Comparison of ENCODE assay signal across 8 cellular contexts in the genomic region with DNA sequence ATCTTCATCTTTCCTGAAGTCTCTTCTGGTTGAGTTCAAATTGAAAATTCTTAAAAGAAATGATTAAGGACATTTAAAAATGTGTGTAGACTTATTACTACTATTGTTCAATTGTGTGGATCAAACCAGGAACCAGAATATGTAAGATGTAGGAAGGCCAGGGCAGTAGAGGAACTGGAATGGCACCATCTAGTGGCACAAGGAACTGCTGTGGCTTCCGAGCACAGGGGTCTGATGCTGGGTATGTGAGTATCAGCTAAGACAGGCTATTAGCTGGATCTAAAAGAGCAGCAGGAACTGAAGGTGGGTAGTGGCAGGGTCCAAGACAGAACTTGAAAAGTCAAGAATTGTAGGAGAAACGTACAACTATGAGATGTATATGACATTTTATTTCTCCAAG.
A peak's percentile ranks its signal among the peaks of the same experiment; 100 is the strongest.
DNase-seq lines count a peak whose midpoint lies in the region; ATAC-seq and TF ChIP-seq lines count a peak whose summit lies in the region.

No MANE protein-coding gene starts in this region.

- H3K27me3 ChIP-seq in OCI-LY3 (ENCODE audit: low read depth, low read length) (no peaks in the 10 kb centered on the region), psoas muscle (ENCODE audit: insufficient read depth in 3 of 3, low read length in 2 of 3) (no peaks in the 10 kb centered on the region)

- H3K9me3 Mint-ChIP-seq in activated naive CD8-positive, alpha-beta T cell treated with anti-CD3 and anti-CD28 coated beads, Interleukin-2, amount 10 ng/mL, durations not matched to agents 7 days and 5 days: no peaks in the 10 kb centered on the region
- no peaks in the 10 kb centered on the region for H3K9me3 Mint-ChIP-seq in activated naive CD8-positive, alpha-beta T cell treated with anti-CD3 and anti-CD28 coated beads for 36 hours
- no peaks in the 10 kb centered on the region for H3K9me3 Mint-ChIP-seq in T-helper 2 cell treated with Interferon-gamma antibody and Interleukin-4, amounts not matched to agents 5 μg/mL and 100 μg/mL, for 36 hours

- no peaks in the 10 kb centered on the region for H4K20me1 ChIP-seq in OCI-LY3 (ENCODE audit: insufficient read depth, low read length)

- H3K36me3 Mint-ChIP-seq in activated naive CD8-positive, alpha-beta T cell treated with anti-CD3 and anti-CD28 coated beads, Interleukin-2, amount 10 ng/mL, durations not matched to agents 7 days and 5 days: no peaks in the 10 kb centered on the region
- H3K36me3 Mint-ChIP-seq in activated naive CD8-positive, alpha-beta T cell treated with anti-CD3 and anti-CD28 coated beads for 36 hours: no peaks in the 10 kb centered on the region
- H3K36me3 Mint-ChIP-seq in T-helper 2 cell treated with Interferon-gamma antibody and Interleukin-4, amounts not matched to agents 5 μg/mL and 100 μg/mL, for 36 hours (ENCODE audit: low read depth): no peaks in the 10 kb centered on the region

- peak; percentile 45 for ATAC-seq in activated naive CD8-positive, alpha-beta T cell treated with anti-CD3 and anti-CD28 coated beads, Interleukin-2, amount 10 ng/mL, durations not matched to agents 7 days and 5 days (ENCODE audit: low read depth)
- ATAC-seq in HG03060 (IDR thresholded peaks at IDR 0.05; ENCODE audit: low read depth, unreplicated experiment) (peak; percentile 59), psoas muscle (no peak)

- peaks cover 10% of the 10 kb centered on the region for H3K27me3 Mint-ChIP-seq in activated naive CD8-positive, alpha-beta T cell treated with anti-CD3 and anti-CD28 coated beads, Interleukin-2, amount 10 ng/mL, durations not matched to agents 7 days and 5 days
- peaks cover 4% of the 10 kb centered on the region for H3K27me3 Mint-ChIP-seq in activated naive CD8-positive, alpha-beta T cell treated with anti-CD3 and anti-CD28 coated beads for 36 hours
- no peaks in the 10 kb centered on the region for H3K27me3 Mint-ChIP-seq in T-helper 2 cell treated with Interferon-gamma antibody and Interleukin-4, amounts not matched to agents 5 μg/mL and 100 μg/mL, for 36 hours (ENCODE audit: low read depth)

- H3K36me3 ChIP-seq in OCI-LY3 (replicated peaks; ENCODE audit: low read depth, low read length) (no peaks in the 10 kb centered on the region), psoas muscle (ENCODE audit: insufficient read depth in 1 of 2, low read depth in 1 of 2) (no peaks in the 10 kb centered on the region)

- H3K27ac ChIP-seq in OCI-LY3 (ENCODE audit: low read length): no peak overlapping the region
- H3K27ac ChIP-seq in psoas muscle: no peak overlapping the region

- POLR2A ChIA-PET in activated naive CD8-positive, alpha-beta T cell treated with anti-CD3 and anti-CD28 coated beads, Interleukin-2, amount 10 ng/mL, durations not matched to agents 7 days and 5 days (lab: Charles Lee): no interaction called here

- no peak overlapping the region for H3K9ac ChIP-seq in OCI-LY3 (ENCODE audit: low read length)

- no peak for DNase-seq in activated naive CD8-positive, alpha-beta T cell treated with anti-CD3 and anti-CD28 coated beads, Interleukin-2, amount 10 ng/mL, durations not matched to agents 7 days and 5 days
- DNase-seq in activated naive CD8-positive, alpha-beta T cell treated with anti-CD3 and anti-CD28 coated beads for 36 hours: no peak
- DNase-seq in globus pallidus (ENCODE audit: low spot score): peak; percentile 58
- no peak for DNase-seq in activated T-cell treated with anti-CD3 and anti-CD28 coated beads, Interleukin-2, amount 50 U/mL, for 48 hours
- no peak for DNase-seq in T-helper 2 cell treated with Interferon-gamma antibody and Interleukin-4, amounts not matched to agents 5 μg/mL and 100 μg/mL, for 36 hours (ENCODE audit: low spot score)
- no peak for DNase-seq in psoas muscle

- peaks cover 5% of the 10 kb centered on the region; the same call in 1 of the 2 replicates for H3K4me1 ChIP-seq in OCI-LY3 (ENCODE audit: low read length)
- H3K4me1 ChIP-seq in psoas muscle: no peaks in the 10 kb centered on the region

- no peak overlapping the region for H3K4me3 ChIP-seq in OCI-LY3 (ENCODE audit: low read length)
- H3K4me3 ChIP-seq in psoas muscle: no peak overlapping the region

- no peak overlapping the region for H3K4me3 Mint-ChIP-seq in activated naive CD8-positive, alpha-beta T cell treated with anti-CD3 and anti-CD28 coated beads, Interleukin-2, amount 10 ng/mL, durations not matched to agents 7 days and 5 days
- no peak overlapping the region for H3K4me3 Mint-ChIP-seq in activated naive CD8-positive, alpha-beta T cell treated with anti-CD3 and anti-CD28 coated beads for 36 hours
- no peak overlapping the region for H3K4me3 Mint-ChIP-seq in T-helper 2 cell treated with Interferon-gamma antibody and Interleukin-4, amounts not matched to agents 5 μg/mL and 100 μg/mL, for 36 hours

- peak overlapping the region; percentile 28 for H2AFZ ChIP-seq in OCI-LY3 (ENCODE audit: low read depth, low read length)

- TF ChIP-seq CTCF in OCI-LY3 (IDR thresholded peaks at IDR 0.05; ENCODE audit: low read depth, low read length) (peak; percentile 87), psoas muscle (IDR thresholded peaks at IDR 0.05) (no peak)

- no peak overlapping the region for H3K4me2 ChIP-seq in OCI-LY3 (ENCODE audit: low read length)

- H3K9me3 ChIP-seq in OCI-LY3 (ENCODE audit: insufficient read depth, low read length): no peaks in the 10 kb centered on the region
- no peaks in the 10 kb centered on the region for H3K9me3 ChIP-seq in psoas muscle

- WGBS in psoas muscle, 3 donors: 65 to 84% (median 71%) methylated on average over 2 of the region's 2 CpGs

- H3K79me2 ChIP-seq in OCI-LY3 (ENCODE audit: low read length): no peaks in the 10 kb centered on the region

- intact Hi-C loops in psoas muscle (cut with DNase I): no loop called here

- H3K4me1 Mint-ChIP-seq in activated naive CD8-positive, alpha-beta T cell treated with anti-CD3 and anti-CD28 coated beads, Interleukin-2, amount 10 ng/mL, durations not matched to agents 7 days and 5 days: no peaks in the 10 kb centered on the region
- no peaks in the 10 kb centered on the region for H3K4me1 Mint-ChIP-seq in activated naive CD8-positive, alpha-beta T cell treated with anti-CD3 and anti-CD28 coated beads for 36 hours
- no peaks in the 10 kb centered on the region for H3K4me1 Mint-ChIP-seq in T-helper 2 cell treated with Interferon-gamma antibody and Interleukin-4, amounts not matched to agents 5 μg/mL and 100 μg/mL, for 36 hours (ENCODE audit: low read depth)

- no peak overlapping the region for H3K27ac Mint-ChIP-seq in activated naive CD8-positive, alpha-beta T cell treated with anti-CD3 and anti-CD28 coated beads, Interleukin-2, amount 10 ng/mL, durations not matched to agents 7 days and 5 days
- H3K27ac Mint-ChIP-seq in activated naive CD8-positive, alpha-beta T cell treated with anti-CD3 and anti-CD28 coated beads for 36 hours: no peak overlapping the region
- no peak overlapping the region for H3K27ac Mint-ChIP-seq in T-helper 2 cell treated with Interferon-gamma antibody and Interleukin-4, amounts not matched to agents 5 μg/mL and 100 μg/mL, for 36 hours

Comparison
In these comparisons a context has a peak if more than half of its experiments do, and no peak if none do; other contexts are left out.
1. ATAC-seq: peak in activated naive CD8-positive, alpha-beta T cell treated with anti-CD3 and anti-CD28 coated beads, Interleukin-2, amount 10 ng/mL, durations not matched to agents 7 days and 5 days (single experiment) and HG03060 (single experiment); none in psoas muscle (0 of 4).